In genomic region chr17:2709173-2709661, GRCh38 we compare ENCODE assay signal across 7 cellular contexts. TPM values are rescaled to one million over a fixed set of nuclear protein-coding genes. Genes with fewer than 3 reads are reported as not detected.
DNase-seq lines count a peak whose midpoint lies in the region; ATAC-seq, FAIRE-seq and TF ChIP-seq lines count a peak whose summit lies in the region.

No MANE protein-coding gene starts in this region.

- no peak overlapping the region for H4K91ac ChIP-seq in IMR-90 (ENCODE audit: insufficient read depth, low read depth, low read length)

- H3K4me3 ChIP-seq in IMR-90 (ENCODE audit: insufficient read depth, low read depth, low read length) (no peak overlapping the region), parathyroid adenoma (ENCODE audit: low read depth, low read length) (peak overlapping the region; percentile 25)

- H3K4me1 ChIP-seq in IMR-90 (ENCODE audit: control insufficient read depth, insufficient read depth, low read length) (peaks cover 31% of the 10 kb centered on the region), parathyroid adenoma (peaks cover 33% of the 10 kb centered on the region)

- no peaks in the 10 kb centered on the region for H3K27me3 ChIP-seq in IMR-90 (ENCODE audit: control insufficient read depth, insufficient read depth, low read length)
- H3K27me3 ChIP-seq in parathyroid adenoma (ENCODE audit: control insufficient read depth, insufficient read depth, low read length): no peaks in the 10 kb centered on the region

- H3K18ac ChIP-seq in IMR-90 (ENCODE audit: low read depth, low read length): no peak overlapping the region

- peaks cover 22% of the 10 kb centered on the region for H3K9me1 ChIP-seq in IMR-90 (ENCODE audit: insufficient read depth, low read length)

- CTCF ChIA-PET in IMR-90 (lab: Yijun Ruan, JAX): interaction anchor here (0.8 kb wide), 1 partner anchor 13 kb away, joined by 3 read pairs; no protein-coding TSS in a partner anchor

- H3K27ac ChIP-seq in IMR-90 (ENCODE audit: insufficient read depth, low read length) (no peak overlapping the region), parathyroid adenoma (no peak overlapping the region)

- dilution Hi-C loops in IMR-90 (cut with HindIII; ENCODE audit: low sequenced_read_pairs, unreplicated experiment): no loop called here

- H3K27me3 Mint-ChIP-seq in central memory CD8-positive, alpha-beta T cell: no peaks in the 10 kb centered on the region

- H4K20me1 ChIP-seq in IMR-90 (ENCODE audit: insufficient read depth, low read length): peaks cover 67% of the 10 kb centered on the region

- TF ChIP-seq RAD21 in IMR-90 (IDR thresholded peaks at IDR 0.05; ENCODE audit: low read length): no peak

- peak overlapping the region; percentile 79 for H2AK9ac ChIP-seq in IMR-90 (replicated peaks; ENCODE audit: low read depth, low read length, poor library complexity)

- H2AK5ac ChIP-seq in IMR-90 (ENCODE audit: low read depth, low read length): no peak overlapping the region

- BruUV-seq in IMR-90 (replicated peaks; lab: Mats Ljungman, UMichigan): no TSS peak

- H3K79me2 ChIP-seq in parathyroid adenoma: peaks cover 36% of the 10 kb centered on the region

- no peak overlapping the region for H4K5ac ChIP-seq in IMR-90 (ENCODE audit: low read depth, low read length)

- H2BK15ac ChIP-seq in IMR-90 (ENCODE audit: low read depth, low read length): no peak overlapping the region

- no peak overlapping the region for H3K56ac ChIP-seq in IMR-90 (ENCODE audit: extremely low read depth, insufficient read depth, low read length)

- peak overlapping the region; percentile 89 for H3K4me3 Mint-ChIP-seq in central memory CD8-positive, alpha-beta T cell

- H2AFZ ChIP-seq in IMR-90 (replicated peaks; ENCODE audit: low read length, poor library complexity): peak overlapping the region; percentile 26
- H2AFZ ChIP-seq in parathyroid adenoma: no peak overlapping the region

- no peaks in the 10 kb centered on the region for H3K9me3 Mint-ChIP-seq in central memory CD8-positive, alpha-beta T cell

- intact Hi-C loops in IMR-90 (cut with micrococcal nuclease): no loop called here

- no peak overlapping the region for H2BK5ac ChIP-seq in IMR-90 (ENCODE audit: low read depth, low read length, poor library complexity, severe bottlenecking)

- peaks cover 5% of the 10 kb centered on the region for H3K36me3 Mint-ChIP-seq in central memory CD8-positive, alpha-beta T cell (ENCODE audit: insufficient read depth)

- peak; percentile 95 for FAIRE-seq in GM18507 (lab: Jason Lieb, UNC)

- H3K23ac ChIP-seq in IMR-90 (ENCODE audit: low read depth, low read length): no peak overlapping the region

- H2BK20ac ChIP-seq in IMR-90 (ENCODE audit: low read depth, low read length): no peak overlapping the region

- H2BK120ac ChIP-seq in IMR-90 (ENCODE audit: low read depth, low read length): no peak overlapping the region

- H3K4ac ChIP-seq in IMR-90 (ENCODE audit: low read depth, low read length): no peak overlapping the region

- H3K36me3 ChIP-seq in IMR-90 (ENCODE audit: control insufficient read depth, insufficient read depth, low read length): no peaks in the 10 kb centered on the region; the same call in 1 of the 2 replicates
- no peaks in the 10 kb centered on the region for H3K36me3 ChIP-seq in parathyroid adenoma (ENCODE audit: control insufficient read depth, insufficient read depth, low read length)

- H3K4me2 ChIP-seq in IMR-90 (ENCODE audit: low read depth, low read length) (no peak overlapping the region), parathyroid adenoma (ENCODE audit: low read length) (peak overlapping the region; percentile 36)

- ATAC-seq in IMR-90 (ENCODE audit: low read depth): no peak
- ATAC-seq in central memory CD8-positive, alpha-beta T cell (replicated peaks; ENCODE audit: extremely low read depth, poor library complexity, severe bottlenecking): no peak

- 70% methylated on average over 5 of the region's 10 CpGs; no CpG with 5 or more reads in 1 of the 2 experiments for WGBS in IMR-90 (ENCODE audit: extremely low coverage in 2 of 2, insufficient read length in 1 of 2), 2 experiments

- H3K9me3 ChIP-seq in IMR-90 (ENCODE audit: control insufficient read depth, insufficient read depth, low read length) (no peaks in the 10 kb centered on the region), parathyroid adenoma (ENCODE audit: control insufficient read depth, low read length) (no peaks in the 10 kb centered on the region)

- in situ Hi-C loops in IMR-90 (cut with MboI; ENCODE audit: low sequenced_read_pairs): no loop called here

- DNase-seq in GM18507 (ENCODE audit: extremely low spot score, insufficient read length, low read depth): peak; percentile 53
- DNase-seq in IMR-90: no peak
- no peak for DNase-seq in central memory CD8-positive, alpha-beta T cell (ENCODE audit: low spot score in 2 of 2)
- no peak for DNase-seq in nucleus accumbens (lab: John Stamatoyannopoulos, UW)
- DNase-seq in cerebellar cortex (ENCODE audit: low spot score): no peak
- DNase-seq in HuH-7 (ENCODE audit: low spot score): no peak

- POLR2A ChIA-PET in IMR-90 (lab: Charles Lee; ENCODE audit: unreplicated experiment): interaction anchor here (0.6 kb wide), 1 partner anchor 18 kb away, joined by 3 read pairs; no protein-coding TSS in a partner anchor

- H3K79me1 ChIP-seq in IMR-90 (ENCODE audit: low read depth in 1 of 2, low read length in 2 of 2): peaks cover 11 to 76% of the 10 kb centered on the region in 2 experiments

- no peak overlapping the region for H4K8ac ChIP-seq in IMR-90 (ENCODE audit: low read depth in 2 of 2, low read length in 2 of 2)

- peaks cover 60% of the 10 kb centered on the region for H3K4me1 Mint-ChIP-seq in central memory CD8-positive, alpha-beta T cell

- no peak overlapping the region for H3K14ac ChIP-seq in IMR-90 (replicated peaks; ENCODE audit: low read depth, low read length)

- no peak overlapping the region for H3K27ac Mint-ChIP-seq in central memory CD8-positive, alpha-beta T cell (ENCODE audit: low read depth)

- TF ChIP-seq POLR2A in IMR-90 (IDR thresholded peaks at IDR 0.05; ENCODE audit: low read depth, low read length): no peak

- H3K9ac ChIP-seq in IMR-90 (ENCODE audit: low read depth, low read length) (no peak overlapping the region), parathyroid adenoma (no peak overlapping the region)

- TF ChIP-seq CTCF in IMR-90 (conservative IDR thresholded peaks at IDR 0.05; ENCODE audit: low read depth, low read length) (no peak), parathyroid adenoma (IDR thresholded peaks at IDR 0.05) (no peak)

TF ChIP-seq in IMR-90, 13 proteins besides CTCF, POLR2A, EP300 and RAD21:
- no peak for TF ChIP-seq FOS (IDR thresholded peaks at IDR 0.05; ENCODE audit: low read depth, low read length)
- no peak for TF ChIP-seq MAFK (IDR thresholded peaks at IDR 0.05; ENCODE audit: low read depth, low read length)
- TF ChIP-seq ELK1 (IDR thresholded peaks at IDR 0.05; ENCODE audit: borderline replicate concordance, low read depth, low read length): no peak
- no peak for TF ChIP-seq RFX5 (IDR thresholded peaks at IDR 0.05; ENCODE audit: low read depth, low read length)
- TF ChIP-seq CHD1 (IDR thresholded peaks at IDR 0.05; ENCODE audit: low read depth, low read length): no peak
- TF ChIP-seq USF2 (IDR thresholded peaks at IDR 0.05; ENCODE audit: low read depth, low read length): no peak
- no peak for TF ChIP-seq MXI1 (IDR thresholded peaks at IDR 0.05; ENCODE audit: borderline replicate concordance, low read depth, low read length)
- TF ChIP-seq SMC3 (IDR thresholded peaks at IDR 0.05; ENCODE audit: low read depth, low read length): no peak
- TF ChIP-seq BHLHE40 (IDR thresholded peaks at IDR 0.05; ENCODE audit: low read depth, low read length): no peak
- TF ChIP-seq NFE2L2 (IDR thresholded peaks at IDR 0.05; ENCODE audit: low read depth, low read length): no peak
- no peak for TF ChIP-seq MAZ (IDR thresholded peaks at IDR 0.05; ENCODE audit: borderline replicate concordance, low read depth, low read length)
- TF ChIP-seq CEBPB (IDR thresholded peaks at IDR 0.05; ENCODE audit: low read depth, low read length): no peak
- TF ChIP-seq RCOR1 (IDR thresholded peaks at IDR 0.05; ENCODE audit: insufficient replicate concordance, low read length): no peak

RNA-seq across cellular contexts. Expression of gene CLUH, which starts 2.3 kb away (rescaled TPM):
- 12.5 and 12.9 TPM in 2 replicates for total RNA-seq in IMR-90 (2012; rRNA removed)
- polyA plus RNA-seq in IMR-90 (2012; rRNA removed): 42.0 and 51.0 TPM in 2 replicates
- 16.6 and 23.3 TPM in 2 replicates for polyA plus RNA-seq in IMR-90 (2012; cell fraction: cytosol; rRNA removed)
- polyA plus RNA-seq in IMR-90 (2012; cell fraction: nucleus; rRNA removed; ENCODE audit: low replicate concordance): 134 and 376 TPM in 2 replicates

RNA-seq across cellular contexts. Expression of gene CCDC92B, which starts 40.2 kb away (rescaled TPM):
- not detected in 2 replicates for total RNA-seq in IMR-90 (2012; rRNA removed)
- not detected in 2 replicates for polyA plus RNA-seq in IMR-90 (2012; rRNA removed)
- not detected in 2 replicates for polyA plus RNA-seq in IMR-90 (2012; cell fraction: cytosol; rRNA removed)
- polyA plus RNA-seq in IMR-90 (2012; cell fraction: nucleus; rRNA removed; ENCODE audit: low replicate concordance): 0.02 TPM in 1 of 2 replicates, not detected in the other
